1 cellular context compared by ENCODE assay signal in the genomic region with DNA sequence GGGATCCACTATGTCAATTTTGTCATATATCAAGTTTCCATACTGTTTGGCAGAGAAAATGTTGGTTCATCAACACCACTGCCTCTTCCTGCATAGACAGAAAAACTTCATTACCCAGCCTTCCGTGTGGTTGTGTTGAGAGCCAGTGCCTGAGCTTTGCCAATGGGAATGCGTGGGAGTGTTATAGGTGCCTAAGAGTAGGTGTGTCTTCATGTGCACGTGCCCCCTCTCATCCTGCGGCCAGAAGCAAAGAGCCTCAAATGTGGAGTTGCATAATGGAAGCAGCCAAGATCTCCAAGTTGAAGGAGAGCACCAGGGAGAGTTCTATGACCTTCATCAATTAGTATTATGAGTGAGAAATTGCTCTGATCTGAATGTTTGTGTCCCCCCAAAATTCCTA.
TF ChIP-seq lines count a peak whose summit lies in the region.

No MANE protein-coding gene starts in this region.

TF ChIP-seq in GM23338, 12 proteins besides CTCF, POLR2A, EP300 and RAD21 (continued from another document):
- TF ChIP-seq, protein P1, sequence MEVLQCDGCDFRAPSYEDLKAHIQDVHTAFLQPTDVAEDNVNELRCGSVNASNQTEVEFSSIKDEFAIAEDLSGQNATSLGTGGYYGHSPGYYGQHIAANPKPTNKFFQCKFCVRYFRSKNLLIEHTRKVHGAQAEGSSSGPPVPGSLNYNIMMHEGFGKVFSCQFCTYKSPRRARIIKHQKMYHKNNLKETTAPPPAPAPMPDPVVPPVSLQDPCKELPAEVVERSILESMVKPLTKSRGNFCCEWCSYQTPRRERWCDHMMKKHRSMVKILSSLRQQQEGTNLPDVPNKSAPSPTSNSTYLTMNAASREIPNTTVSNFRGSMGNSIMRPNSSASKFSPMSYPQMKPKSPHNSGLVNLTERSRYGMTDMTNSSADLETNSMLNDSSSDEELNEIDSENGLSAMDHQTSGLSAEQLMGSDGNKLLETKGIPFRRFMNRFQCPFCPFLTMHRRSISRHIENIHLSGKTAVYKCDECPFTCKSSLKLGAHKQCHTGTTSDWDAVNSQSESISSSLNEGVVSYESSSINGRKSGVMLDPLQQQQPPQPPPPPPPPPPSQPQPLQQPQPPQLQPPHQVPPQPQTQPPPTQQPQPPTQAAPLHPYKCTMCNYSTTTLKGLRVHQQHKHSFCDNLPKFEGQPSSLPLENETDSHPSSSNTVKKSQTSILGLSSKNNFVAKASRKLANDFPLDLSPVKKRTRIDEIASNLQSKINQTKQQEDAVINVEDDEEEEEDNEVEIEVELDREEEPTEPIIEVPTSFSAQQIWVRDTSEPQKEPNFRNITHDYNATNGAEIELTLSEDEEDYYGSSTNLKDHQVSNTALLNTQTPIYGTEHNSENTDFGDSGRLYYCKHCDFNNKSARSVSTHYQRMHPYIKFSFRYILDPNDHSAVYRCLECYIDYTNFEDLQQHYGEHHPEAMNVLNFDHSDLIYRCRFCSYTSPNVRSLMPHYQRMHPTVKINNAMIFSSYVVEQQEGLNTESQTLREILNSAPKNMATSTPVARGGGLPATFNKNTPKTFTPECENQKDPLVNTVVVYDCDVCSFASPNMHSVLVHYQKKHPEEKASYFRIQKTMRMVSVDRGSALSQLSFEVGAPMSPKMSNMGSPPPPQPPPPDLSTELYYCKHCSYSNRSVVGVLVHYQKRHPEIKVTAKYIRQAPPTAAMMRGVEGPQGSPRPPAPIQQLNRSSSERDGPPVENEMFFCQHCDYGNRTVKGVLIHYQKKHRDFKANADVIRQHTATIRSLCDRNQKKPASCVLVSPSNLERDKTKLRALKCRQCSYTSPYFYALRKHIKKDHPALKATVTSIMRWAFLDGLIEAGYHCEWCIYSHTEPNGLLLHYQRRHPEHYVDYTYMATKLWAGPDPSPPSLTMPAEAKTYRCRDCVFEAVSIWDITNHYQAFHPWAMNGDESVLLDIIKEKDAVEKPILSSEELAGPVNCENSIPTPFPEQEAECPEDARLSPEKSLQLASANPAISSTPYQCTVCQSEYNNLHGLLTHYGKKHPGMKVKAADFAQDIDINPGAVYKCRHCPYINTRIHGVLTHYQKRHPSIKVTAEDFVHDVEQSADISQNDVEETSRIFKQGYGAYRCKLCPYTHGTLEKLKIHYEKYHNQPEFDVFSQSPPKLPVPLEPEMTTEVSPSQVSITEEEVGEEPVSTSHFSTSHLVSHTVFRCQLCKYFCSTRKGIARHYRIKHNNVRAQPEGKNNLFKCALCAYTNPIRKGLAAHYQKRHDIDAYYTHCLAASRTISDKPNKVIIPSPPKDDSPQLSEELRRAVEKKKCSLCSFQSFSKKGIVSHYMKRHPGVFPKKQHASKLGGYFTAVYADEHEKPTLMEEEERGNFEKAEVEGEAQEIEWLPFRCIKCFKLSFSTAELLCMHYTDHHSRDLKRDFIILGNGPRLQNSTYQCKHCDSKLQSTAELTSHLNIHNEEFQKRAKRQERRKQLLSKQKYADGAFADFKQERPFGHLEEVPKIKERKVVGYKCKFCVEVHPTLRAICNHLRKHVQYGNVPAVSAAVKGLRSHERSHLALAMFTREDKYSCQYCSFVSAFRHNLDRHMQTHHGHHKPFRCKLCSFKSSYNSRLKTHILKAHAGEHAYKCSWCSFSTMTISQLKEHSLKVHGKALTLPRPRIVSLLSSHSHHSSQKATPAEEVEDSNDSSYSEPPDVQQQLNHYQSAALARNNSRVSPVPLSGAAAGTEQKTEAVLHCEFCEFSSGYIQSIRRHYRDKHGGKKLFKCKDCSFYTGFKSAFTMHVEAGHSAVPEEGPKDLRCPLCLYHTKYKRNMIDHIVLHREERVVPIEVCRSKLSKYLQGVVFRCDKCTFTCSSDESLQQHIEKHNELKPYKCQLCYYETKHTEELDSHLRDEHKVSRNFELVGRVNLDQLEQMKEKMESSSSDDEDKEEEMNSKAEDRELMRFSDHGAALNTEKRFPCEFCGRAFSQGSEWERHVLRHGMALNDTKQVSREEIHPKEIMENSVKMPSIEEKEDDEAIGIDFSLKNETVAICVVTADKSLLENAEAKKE (CRISPR knock-in tag; IDR thresholded peaks at IDR 0.05), result no peak
- no peak for TF ChIP-seq STAT1 (IDR thresholded peaks at IDR 0.05; ENCODE audit: unreplicated experiment)
- no peak for TF ChIP-seq EZH2phosphoT487 (IDR thresholded peaks at IDR 0.05; ENCODE audit: unreplicated experiment)
- TF ChIP-seq, protein P2, sequence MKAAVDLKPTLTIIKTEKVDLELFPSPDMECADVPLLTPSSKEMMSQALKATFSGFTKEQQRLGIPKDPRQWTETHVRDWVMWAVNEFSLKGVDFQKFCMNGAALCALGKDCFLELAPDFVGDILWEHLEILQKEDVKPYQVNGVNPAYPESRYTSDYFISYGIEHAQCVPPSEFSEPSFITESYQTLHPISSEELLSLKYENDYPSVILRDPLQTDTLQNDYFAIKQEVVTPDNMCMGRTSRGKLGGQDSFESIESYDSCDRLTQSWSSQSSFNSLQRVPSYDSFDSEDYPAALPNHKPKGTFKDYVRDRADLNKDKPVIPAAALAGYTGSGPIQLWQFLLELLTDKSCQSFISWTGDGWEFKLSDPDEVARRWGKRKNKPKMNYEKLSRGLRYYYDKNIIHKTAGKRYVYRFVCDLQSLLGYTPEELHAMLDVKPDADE (IDR thresholded peaks at IDR 0.05), result no peak
